In the genomic region with DNA sequence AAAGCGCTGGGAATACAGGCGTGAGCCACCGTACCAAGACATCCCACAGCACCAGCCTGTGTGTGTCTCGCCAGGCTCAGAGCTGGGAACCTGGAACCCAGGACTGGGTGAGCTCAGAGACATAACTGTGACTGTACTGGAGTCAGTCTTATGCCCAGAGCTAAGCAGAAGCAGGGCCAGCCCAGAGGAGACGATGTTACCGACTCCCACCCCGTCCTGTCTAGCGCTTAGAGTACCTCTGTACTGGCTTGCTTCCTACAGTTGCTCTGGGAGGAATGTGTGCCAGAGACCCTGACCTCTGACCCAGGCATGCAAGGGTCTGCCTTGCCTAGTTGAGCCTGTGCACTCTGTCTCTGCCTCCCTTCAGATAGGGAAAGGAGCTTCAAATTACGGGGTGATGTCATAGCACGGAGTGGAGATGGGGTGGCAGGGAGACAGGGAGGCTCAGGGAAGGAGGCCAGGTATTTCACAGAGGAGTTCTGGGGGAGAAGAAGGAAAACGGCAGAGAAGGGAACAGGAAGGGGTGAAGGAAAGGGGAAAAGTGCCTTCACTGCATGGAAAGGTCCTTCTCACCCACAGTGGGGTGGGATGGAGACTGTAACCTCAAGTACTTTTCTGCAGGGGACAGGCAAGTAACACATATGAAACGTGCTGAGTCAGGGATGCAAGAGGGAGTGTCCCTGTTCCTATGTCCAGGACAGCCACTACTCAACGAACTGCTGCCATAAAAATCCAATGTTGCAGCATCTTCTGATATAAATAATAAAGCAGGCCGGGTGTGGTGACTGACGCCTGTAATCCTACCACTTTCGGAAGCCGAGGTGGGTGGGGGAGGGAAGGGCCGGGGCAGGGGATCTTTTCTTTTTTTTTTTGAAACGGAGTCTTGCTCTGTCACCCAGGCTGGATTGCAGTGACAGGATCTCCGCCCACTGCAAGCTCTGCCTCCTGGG, we compare ENCODE assay signal across 1 cellular context.
TF ChIP-seq lines count a peak whose summit lies in the region.

No MANE protein-coding gene starts in this region.

TF ChIP-seq in HepG2, 621 proteins besides CTCF, POLR2A, EP300 and RAD21 (continued from another document and continues in another):
- TF ChIP-seq, protein P1, sequence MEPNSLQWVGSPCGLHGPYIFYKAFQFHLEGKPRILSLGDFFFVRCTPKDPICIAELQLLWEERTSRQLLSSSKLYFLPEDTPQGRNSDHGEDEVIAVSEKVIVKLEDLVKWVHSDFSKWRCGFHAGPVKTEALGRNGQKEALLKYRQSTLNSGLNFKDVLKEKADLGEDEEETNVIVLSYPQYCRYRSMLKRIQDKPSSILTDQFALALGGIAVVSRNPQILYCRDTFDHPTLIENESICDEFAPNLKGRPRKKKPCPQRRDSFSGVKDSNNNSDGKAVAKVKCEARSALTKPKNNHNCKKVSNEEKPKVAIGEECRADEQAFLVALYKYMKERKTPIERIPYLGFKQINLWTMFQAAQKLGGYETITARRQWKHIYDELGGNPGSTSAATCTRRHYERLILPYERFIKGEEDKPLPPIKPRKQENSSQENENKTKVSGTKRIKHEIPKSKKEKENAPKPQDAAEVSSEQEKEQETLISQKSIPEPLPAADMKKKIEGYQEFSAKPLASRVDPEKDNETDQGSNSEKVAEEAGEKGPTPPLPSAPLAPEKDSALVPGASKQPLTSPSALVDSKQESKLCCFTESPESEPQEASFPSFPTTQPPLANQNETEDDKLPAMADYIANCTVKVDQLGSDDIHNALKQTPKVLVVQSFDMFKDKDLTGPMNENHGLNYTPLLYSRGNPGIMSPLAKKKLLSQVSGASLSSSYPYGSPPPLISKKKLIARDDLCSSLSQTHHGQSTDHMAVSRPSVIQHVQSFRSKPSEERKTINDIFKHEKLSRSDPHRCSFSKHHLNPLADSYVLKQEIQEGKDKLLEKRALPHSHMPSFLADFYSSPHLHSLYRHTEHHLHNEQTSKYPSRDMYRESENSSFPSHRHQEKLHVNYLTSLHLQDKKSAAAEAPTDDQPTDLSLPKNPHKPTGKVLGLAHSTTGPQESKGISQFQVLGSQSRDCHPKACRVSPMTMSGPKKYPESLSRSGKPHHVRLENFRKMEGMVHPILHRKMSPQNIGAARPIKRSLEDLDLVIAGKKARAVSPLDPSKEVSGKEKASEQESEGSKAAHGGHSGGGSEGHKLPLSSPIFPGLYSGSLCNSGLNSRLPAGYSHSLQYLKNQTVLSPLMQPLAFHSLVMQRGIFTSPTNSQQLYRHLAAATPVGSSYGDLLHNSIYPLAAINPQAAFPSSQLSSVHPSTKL (CRISPR knock-in tag; IDR thresholded peaks at IDR 0.05): peak; percentile 61; the same call in 1 of the 2 replicates
- no peak for TF ChIP-seq ZNF646 (CRISPR knock-in tag; IDR thresholded peaks at IDR 0.05)
- TF ChIP-seq ZNF253 (CRISPR knock-in tag; IDR thresholded peaks at IDR 0.05; ENCODE audit: borderline replicate concordance): no peak
- peak; percentile 94 to 97 for TF ChIP-seq NR2F1 (CRISPR knock-in tag; IDR thresholded peaks at IDR 0.05)
- TF ChIP-seq ZFP1 (CRISPR knock-in tag; IDR thresholded peaks at IDR 0.05): no peak
- TF ChIP-seq ZNF225 (CRISPR knock-in tag; IDR thresholded peaks at IDR 0.05): no peak; the same call in 1 of the 2 replicates
- no peak for TF ChIP-seq MEIS1 (CRISPR knock-in tag; IDR thresholded peaks at IDR 0.05; ENCODE audit: borderline replicate concordance)
- no peak for TF ChIP-seq ZSCAN12 (CRISPR knock-in tag; IDR thresholded peaks at IDR 0.05)
- TF ChIP-seq SKI (IDR thresholded peaks at IDR 0.05; ENCODE audit: partially characterized antibody): peak; percentile 25
- peak; percentile 91 for TF ChIP-seq SP5 (CRISPR knock-in tag; IDR thresholded peaks at IDR 0.05; ENCODE audit: borderline replicate concordance, low read depth)
- no peak for TF ChIP-seq GLMP (CRISPR knock-in tag; IDR thresholded peaks at IDR 0.05; ENCODE audit: borderline replicate concordance)
- TF ChIP-seq ZNF124 (CRISPR knock-in tag; IDR thresholded peaks at IDR 0.05): no peak
- no peak for TF ChIP-seq ZNF562 (CRISPR knock-in tag; IDR thresholded peaks at IDR 0.05; ENCODE audit: borderline replicate concordance)
- no peak for TF ChIP-seq ZNF230 (CRISPR knock-in tag; IDR thresholded peaks at IDR 0.05)
- peak; percentile 56; the same call in 1 of the 2 replicates for TF ChIP-seq ZFP90 (CRISPR knock-in tag; IDR thresholded peaks at IDR 0.05; ENCODE audit: borderline replicate concordance)
- TF ChIP-seq ZNF468 (CRISPR knock-in tag; IDR thresholded peaks at IDR 0.05): no peak
- TF ChIP-seq BRF2 (CRISPR knock-in tag; IDR thresholded peaks at IDR 0.05): no peak
- no peak for TF ChIP-seq ZBTB14 (CRISPR knock-in tag; IDR thresholded peaks at IDR 0.05)
- TF ChIP-seq, protein P2, sequence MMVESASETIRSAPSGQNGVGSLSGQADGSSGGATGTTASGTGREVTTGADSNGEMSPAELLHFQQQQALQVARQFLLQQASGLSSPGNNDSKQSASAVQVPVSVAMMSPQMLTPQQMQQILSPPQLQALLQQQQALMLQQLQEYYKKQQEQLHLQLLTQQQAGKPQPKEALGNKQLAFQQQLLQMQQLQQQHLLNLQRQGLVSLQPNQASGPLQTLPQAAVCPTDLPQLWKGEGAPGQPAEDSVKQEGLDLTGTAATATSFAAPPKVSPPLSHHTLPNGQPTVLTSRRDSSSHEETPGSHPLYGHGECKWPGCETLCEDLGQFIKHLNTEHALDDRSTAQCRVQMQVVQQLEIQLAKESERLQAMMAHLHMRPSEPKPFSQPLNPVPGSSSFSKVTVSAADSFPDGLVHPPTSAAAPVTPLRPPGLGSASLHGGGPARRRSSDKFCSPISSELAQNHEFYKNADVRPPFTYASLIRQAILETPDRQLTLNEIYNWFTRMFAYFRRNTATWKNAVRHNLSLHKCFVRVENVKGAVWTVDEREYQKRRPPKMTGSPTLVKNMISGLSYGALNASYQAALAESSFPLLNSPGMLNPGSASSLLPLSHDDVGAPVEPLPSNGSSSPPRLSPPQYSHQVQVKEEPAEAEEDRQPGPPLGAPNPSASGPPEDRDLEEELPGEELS (CRISPR knock-in tag; IDR thresholded peaks at IDR 0.05): no peak; the same call in 1 of the 2 replicates
- TF ChIP-seq, protein P3, sequence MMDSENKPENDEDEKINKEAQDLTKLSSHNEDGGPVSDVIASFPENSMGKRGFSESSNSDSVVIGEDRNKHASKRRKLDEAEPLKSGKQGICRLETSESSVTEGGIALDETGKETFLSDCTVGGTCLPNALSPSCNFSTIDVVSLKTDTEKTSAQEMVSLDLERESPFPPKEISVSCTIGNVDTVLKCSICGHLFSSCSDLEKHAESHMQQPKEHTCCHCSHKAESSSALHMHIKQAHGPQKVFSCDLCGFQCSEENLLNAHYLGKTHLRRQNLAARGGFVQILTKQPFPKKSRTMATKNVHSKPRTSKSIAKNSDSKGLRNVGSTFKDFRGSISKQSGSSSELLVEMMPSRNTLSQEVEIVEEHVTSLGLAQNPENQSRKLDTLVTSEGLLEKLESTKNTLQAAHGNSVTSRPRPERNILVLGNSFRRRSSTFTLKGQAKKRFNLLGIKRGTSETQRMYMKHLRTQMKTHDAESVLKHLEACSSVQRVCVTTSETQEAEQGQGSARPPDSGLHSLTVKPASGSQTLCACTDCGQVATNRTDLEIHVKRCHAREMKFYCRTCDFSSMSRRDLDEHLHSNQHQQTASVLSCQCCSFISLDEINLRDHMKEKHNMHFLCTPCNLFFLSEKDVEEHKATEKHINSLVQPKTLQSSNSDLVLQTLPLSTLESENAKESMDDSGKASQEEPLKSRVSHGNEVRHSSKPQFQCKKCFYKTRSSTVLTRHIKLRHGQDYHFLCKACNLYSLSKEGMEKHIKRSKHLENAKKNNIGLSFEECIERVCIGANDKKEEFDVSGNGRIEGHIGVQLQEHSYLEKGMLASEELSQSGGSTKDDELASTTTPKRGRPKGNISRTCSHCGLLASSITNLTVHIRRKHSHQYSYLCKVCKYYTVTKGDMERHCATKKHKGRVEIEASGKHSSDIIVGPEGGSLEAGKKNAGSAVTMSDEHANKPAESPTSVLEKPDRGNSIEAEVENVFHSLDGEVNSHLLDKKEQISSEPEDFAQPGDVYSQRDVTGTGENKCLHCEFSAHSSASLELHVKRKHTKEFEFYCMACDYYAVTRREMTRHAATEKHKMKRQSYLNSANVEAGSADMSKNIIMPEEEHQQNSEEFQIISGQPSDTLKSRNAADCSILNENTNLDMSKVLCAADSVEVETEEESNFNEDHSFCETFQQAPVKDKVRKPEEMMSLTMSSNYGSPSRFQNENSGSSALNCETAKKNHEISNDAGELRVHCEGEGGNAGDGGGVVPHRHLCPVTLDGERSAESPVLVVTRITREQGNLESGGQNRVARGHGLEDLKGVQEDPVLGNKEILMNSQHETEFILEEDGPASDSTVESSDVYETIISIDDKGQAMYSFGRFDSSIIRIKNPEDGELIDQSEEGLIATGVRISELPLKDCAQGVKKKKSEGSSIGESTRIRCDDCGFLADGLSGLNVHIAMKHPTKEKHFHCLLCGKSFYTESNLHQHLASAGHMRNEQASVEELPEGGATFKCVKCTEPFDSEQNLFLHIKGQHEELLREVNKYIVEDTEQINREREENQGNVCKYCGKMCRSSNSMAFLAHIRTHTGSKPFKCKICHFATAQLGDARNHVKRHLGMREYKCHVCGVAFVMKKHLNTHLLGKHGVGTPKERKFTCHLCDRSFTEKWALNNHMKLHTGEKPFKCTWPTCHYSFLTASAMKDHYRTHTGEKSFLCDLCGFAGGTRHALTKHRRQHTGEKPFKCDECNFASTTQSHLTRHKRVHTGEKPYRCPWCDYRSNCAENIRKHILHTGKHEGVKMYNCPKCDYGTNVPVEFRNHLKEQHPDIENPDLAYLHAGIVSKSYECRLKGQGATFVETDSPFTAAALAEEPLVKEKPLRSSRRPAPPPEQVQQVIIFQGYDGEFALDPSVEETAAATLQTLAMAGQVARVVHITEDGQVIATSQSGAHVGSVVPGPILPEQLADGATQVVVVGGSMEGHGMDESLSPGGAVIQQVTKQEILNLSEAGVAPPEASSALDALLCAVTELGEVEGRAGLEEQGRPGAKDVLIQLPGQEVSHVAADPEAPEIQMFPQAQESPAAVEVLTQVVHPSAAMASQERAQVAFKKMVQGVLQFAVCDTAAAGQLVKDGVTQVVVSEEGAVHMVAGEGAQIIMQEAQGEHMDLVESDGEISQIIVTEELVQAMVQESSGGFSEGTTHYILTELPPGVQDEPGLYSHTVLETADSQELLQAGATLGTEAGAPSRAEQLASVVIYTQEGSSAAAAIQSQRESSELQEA (CRISPR knock-in tag; IDR thresholded peaks at IDR 0.05; ENCODE audit: not compliant biosample characterization): peak; percentile 69
